In the genomic region with DNA sequence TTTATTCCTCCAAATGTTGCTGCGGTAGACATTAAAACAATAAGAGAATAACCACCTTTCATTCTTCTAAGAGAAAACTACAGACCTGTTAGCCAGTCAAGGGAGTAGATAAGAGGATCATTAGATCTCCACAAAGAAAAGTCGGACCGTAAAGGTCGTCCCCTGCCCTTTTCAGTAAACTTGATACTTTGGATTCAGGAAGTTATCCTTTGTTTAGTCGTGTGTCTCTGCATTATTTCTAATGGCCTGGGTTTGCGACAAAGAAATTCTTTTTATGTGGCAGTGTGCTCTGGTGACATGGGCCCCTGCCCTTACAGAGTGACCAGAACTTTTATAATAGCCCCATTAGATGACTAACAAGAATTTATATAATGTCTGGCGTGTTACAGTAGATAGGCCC, we compare ENCODE assay signal across 17 cellular contexts. TPM values are rescaled to one million over a fixed set of nuclear protein-coding genes. Genes with fewer than 3 reads are reported as not detected.
A peak's percentile ranks its signal among the peaks of the same experiment; 100 is the strongest.
DNase-seq lines count a peak whose midpoint lies in the region; ATAC-seq and TF ChIP-seq lines count a peak whose summit lies in the region.
"Had no signal": no experiment of that assay in that cellular context is flagged by ENCODE, and none has a peak within 500 bp of the region (broad histone marks: within the 10 kb centered on the region; RNA-seq: fewer than 3 reads in every experiment).

No MANE protein-coding gene starts in this region.

- CTCF ChIA-PET in T-cell (lab: Charles Lee): no interaction called here

- intact Hi-C loops in right cardiac atrium (cut with DNase I) (no loop called here), stomach (cut with DNase I; ENCODE audit: low total_unique reads) (no loop called here)
- intact Hi-C loops in activated T-helper 2 cell treated with anti-CD3 and anti-CD28 coated beads, Interferon-gamma antibody, Interleukin-2, Interleukin-4, amounts not matched to agents 10 μg/mL and 5 μg/mL and 100 μg/mL, durations not matched to agents 14 hours and 24 hours and 36 hours (cut with micrococcal nuclease): no loop called here

- H3K4me3 ChIP-seq in cardiac muscle cell (no peak overlapping the region), right cardiac atrium (ENCODE audit: low read length) (no peak overlapping the region), stomach (no peak overlapping the region)
- H3K4me3 ChIP-seq: GM12878 had no signal

- H3K9me3 Mint-ChIP-seq in glutamatergic neuron (ENCODE audit: unreplicated experiment) (peaks cover 4% of the 10 kb centered on the region), neural crest cell (no peaks in the 10 kb centered on the region), T-cell (no peaks in the 10 kb centered on the region)
- H3K9me3 Mint-ChIP-seq in activated T-helper 2 cell treated with anti-CD3 and anti-CD28 coated beads, Interferon-gamma antibody, Interleukin-2, Interleukin-4, amounts not matched to agents 10 μg/mL and 5 μg/mL and 100 μg/mL, durations not matched to agents 14 hours and 24 hours and 36 hours: no peaks in the 10 kb centered on the region
- H3K9me3 Mint-ChIP-seq: H9 had no signal

- ATAC-seq in right cardiac atrium (no peak), T-cell (replicated peaks in 1 of 4) (no peak)
- ATAC-seq: GM12878 had no signal

- no peak overlapping the region for H3K4me3 Mint-ChIP-seq in glutamatergic neuron (ENCODE audit: unreplicated experiment)
- peak overlapping the region; percentile 3 for H3K4me3 Mint-ChIP-seq in neural crest cell
- no peak overlapping the region for H3K4me3 Mint-ChIP-seq in activated T-helper 2 cell treated with anti-CD3 and anti-CD28 coated beads, Interferon-gamma antibody, Interleukin-2, Interleukin-4, amounts not matched to agents 10 μg/mL and 5 μg/mL and 100 μg/mL, durations not matched to agents 14 hours and 24 hours and 36 hours (ENCODE audit: low read depth)
- H3K4me3 Mint-ChIP-seq in T-cell: no peak overlapping the region
- H3K4me3 Mint-ChIP-seq: H9 had no signal

- peaks cover 9% of the 10 kb centered on the region for H3K27me3 Mint-ChIP-seq in glutamatergic neuron (ENCODE audit: unreplicated experiment)
- no peaks in the 10 kb centered on the region for H3K27me3 Mint-ChIP-seq in neural crest cell (ENCODE audit: low read depth)
- no peaks in the 10 kb centered on the region for H3K27me3 Mint-ChIP-seq in activated T-helper 2 cell treated with anti-CD3 and anti-CD28 coated beads, Interferon-gamma antibody, Interleukin-2, Interleukin-4, amounts not matched to agents 10 μg/mL and 5 μg/mL and 100 μg/mL, durations not matched to agents 14 hours and 24 hours and 36 hours (ENCODE audit: low read depth)
- H3K27me3 Mint-ChIP-seq in T-cell: no peaks in the 10 kb centered on the region

- POLR2A ChIA-PET in T-cell (lab: Charles Lee): no interaction called here

- peaks cover 50% of the 10 kb centered on the region for H3K4me1 ChIP-seq in cardiac muscle cell (ENCODE audit: low read depth)
- peaks cover 6% of the 10 kb centered on the region for H3K4me1 ChIP-seq in right cardiac atrium (ENCODE audit: control insufficient read depth, insufficient read depth, low read length)
- peaks cover 20 to 62% (median 39%) of the 10 kb centered on the region in 4 donors for H3K4me1 ChIP-seq in stomach

- H3K36me3 ChIP-seq in cardiac muscle cell (no peaks in the 10 kb centered on the region), stomach (no peaks in the 10 kb centered on the region)

- H3K27ac ChIP-seq in cardiac muscle cell (peak overlapping the region; percentile 74), right cardiac atrium (ENCODE audit: low read length) (no peak overlapping the region), stomach (peak overlapping the region in 3 of 5 donors; percentile 1 to 45 (median 36))

- WGBS in right cardiac atrium: 68% methylated on average over 7 of the region's 7 CpGs
- WGBS in stomach, 5 donors: 37 to 56% (median 45%) methylated on average over 7 of the region's 7 CpGs

- TF ChIP-seq CTCF in cardiac muscle cell (IDR thresholded peaks at IDR 0.05; ENCODE audit: low read depth, low read length) (no peak), glutamatergic neuron (IDR thresholded peaks at IDR 0.05; ENCODE audit: partially characterized antibody, unreplicated experiment) (no peak), neural crest cell (conservative IDR thresholded peaks at IDR 0.05) (no peak), stomach (IDR thresholded peaks at IDR 0.05) (no peak)

- no peak for TF ChIP-seq POLR2A in stomach (IDR thresholded peaks at IDR 0.05)

- DNase-seq in cardiac muscle cell (ENCODE audit: low read depth in 1 of 2, low spot score in 1 of 2) (no peak), right cardiac atrium (no peak), glutamatergic neuron (no peak), neural crest cell (ENCODE audit: low read depth, low spot score) (no peak), stomach (no peak), cerebellum (ENCODE audit: low spot score) (no peak), T-cell (no peak)
- no peak for DNase-seq in activated T-helper 2 cell treated with anti-CD3 and anti-CD28 coated beads, Interferon-gamma antibody, Interleukin-2, Interleukin-4, amounts not matched to agents 10 μg/mL and 5 μg/mL and 100 μg/mL, durations not matched to agents 14 hours and 24 hours and 36 hours (ENCODE audit: low spot score)
- DNase-seq: 8988T, C1 segment of cervical spinal cord, DMS53, H9, IMR-90, Kasumi-1, NCI-H2029 treated with DMSO at 0.1 percent for 48 hours, NCI-H524 had no signal

- H3K9me3 ChIP-seq in cardiac muscle cell (ENCODE audit: low read depth): no peaks in the 10 kb centered on the region
- no peaks in the 10 kb centered on the region for H3K9me3 ChIP-seq in right cardiac atrium (ENCODE audit: control insufficient read depth, low read length)
- H3K9me3 ChIP-seq in stomach: no peaks in the 10 kb centered on the region

- H3K36me3 Mint-ChIP-seq in glutamatergic neuron (ENCODE audit: unreplicated experiment) (no peaks in the 10 kb centered on the region), neural crest cell (ENCODE audit: low read depth) (peaks cover 3% of the 10 kb centered on the region), T-cell (no peaks in the 10 kb centered on the region)
- H3K36me3 Mint-ChIP-seq in activated T-helper 2 cell treated with anti-CD3 and anti-CD28 coated beads, Interferon-gamma antibody, Interleukin-2, Interleukin-4, amounts not matched to agents 10 μg/mL and 5 μg/mL and 100 μg/mL, durations not matched to agents 14 hours and 24 hours and 36 hours (ENCODE audit: low read depth): no peaks in the 10 kb centered on the region

- H3K4me1 Mint-ChIP-seq in glutamatergic neuron (ENCODE audit: low read depth, unreplicated experiment) (peaks cover 46% of the 10 kb centered on the region), neural crest cell (peaks cover 50% of the 10 kb centered on the region), T-cell (peaks cover 6 to 10% (median 8%) of the 10 kb centered on the region in 3 donors)
- peaks cover 11% of the 10 kb centered on the region for H3K4me1 Mint-ChIP-seq in activated T-helper 2 cell treated with anti-CD3 and anti-CD28 coated beads, Interferon-gamma antibody, Interleukin-2, Interleukin-4, amounts not matched to agents 10 μg/mL and 5 μg/mL and 100 μg/mL, durations not matched to agents 14 hours and 24 hours and 36 hours (ENCODE audit: low read depth)

- H3K27ac Mint-ChIP-seq in glutamatergic neuron (ENCODE audit: unreplicated experiment) (peak overlapping the region; percentile 95), neural crest cell (ENCODE audit: unreplicated experiment) (no peak overlapping the region), T-cell (no peak overlapping the region)
- no peak overlapping the region for H3K27ac Mint-ChIP-seq in activated T-helper 2 cell treated with anti-CD3 and anti-CD28 coated beads, Interferon-gamma antibody, Interleukin-2, Interleukin-4, amounts not matched to agents 10 μg/mL and 5 μg/mL and 100 μg/mL, durations not matched to agents 14 hours and 24 hours and 36 hours

- no peak for TF ChIP-seq EP300 in stomach (IDR thresholded peaks at IDR 0.05)

- H3K27me3 ChIP-seq in cardiac muscle cell (no peaks in the 10 kb centered on the region), right cardiac atrium (ENCODE audit: control insufficient read depth, insufficient read depth) (no peaks in the 10 kb centered on the region), stomach (no peaks in the 10 kb centered on the region)

RNA-seq across cellular contexts. Expression of a gene that starts 44.6 kb away (rescaled TPM):
- total RNA-seq in cardiac muscle cell: 88.1 and 116 TPM in 2 replicates
- polyA plus RNA-seq in cardiac muscle cell: 65.3 and 90.8 TPM in 2 replicates
- 10 to 100 TPM; 68.1 to 74.8 (median 71.5) TPM for total RNA-seq in right cardiac atrium
- polyA plus RNA-seq in right cardiac atrium: 46.6 TPM
- total RNA-seq in glutamatergic neuron (ENCODE audit: unreplicated experiment): 381 TPM
- 197 and 218 TPM in 2 replicates for total RNA-seq in neural crest cell
- total RNA-seq in stomach: 100 to 1,000 TPM in 1 of 5 donors, 10 to 100 TPM in 4; 23.3 to 111 (median 32.6) TPM
- polyA plus RNA-seq in stomach: 10 to 100 TPM; 35.7 to 64.9 (median 43.7) TPM
- 120 TPM for total RNA-seq in cerebellum
- total RNA-seq in activated T-helper 2 cell treated with anti-CD3 and anti-CD28 coated beads, Interferon-gamma antibody, Interleukin-2, Interleukin-4, amounts not matched to agents 10 μg/mL and 5 μg/mL and 100 μg/mL, durations not matched to agents 14 hours and 24 hours and 36 hours: 255 TPM in 2 replicates
- total RNA-seq in T-cell: 1,000 to 10,000 TPM; 1,049 to 1,157 (median 1,125) TPM
